Comparison of ENCODE assay signal across 9 cellular contexts in genomic region chr22:44703269-44703870, GRCh38. TPM values are rescaled to one million over a fixed set of nuclear protein-coding genes. Genes with fewer than 3 reads are reported as not detected.
DNase-seq lines count a peak whose midpoint lies in the region; ATAC-seq and TF ChIP-seq lines count a peak whose summit lies in the region.
"Had no signal": no experiment of that assay in that cellular context is flagged by ENCODE, and none has a peak within 500 bp of the region (broad histone marks: within the 10 kb centered on the region; RNA-seq: fewer than 3 reads in every experiment).

No MANE protein-coding gene starts in this region.

- peaks cover 5% of the 10 kb centered on the region for H3K4me1 ChIP-seq in Loucy (ENCODE audit: insufficient read depth, low read length, poor library complexity, severe bottlenecking)

- no peaks in the 10 kb centered on the region for H3K9me3 Mint-ChIP-seq in effector memory CD8-positive, alpha-beta T cell
- no peaks in the 10 kb centered on the region for H3K9me3 Mint-ChIP-seq in neural crest cell

- peaks cover 39% of the 10 kb centered on the region for H3K36me3 Mint-ChIP-seq in effector memory CD8-positive, alpha-beta T cell (ENCODE audit: insufficient read depth)
- H3K36me3 Mint-ChIP-seq in neural crest cell (ENCODE audit: low read depth), result no peaks in the 10 kb centered on the region

- no peak for DNase-seq in BJ (ENCODE audit: low read depth)
- DNase-seq in effector memory CD8-positive, alpha-beta T cell, result no peak
- no peak for DNase-seq in neural crest cell (ENCODE audit: low read depth, low spot score)
- no peak for DNase-seq in middle frontal gyrus (ENCODE audit: extremely low spot score, low spot score)
- no peak for DNase-seq in AG08395 (ENCODE audit: low spot score)
- DNase-seq in ureter (ENCODE audit: low spot score), result no peak
- DNase-seq: NCI-H748 treated with DMSO at 0.1 percent for 48 hours had no signal

- H3K4me1 Mint-ChIP-seq in effector memory CD8-positive, alpha-beta T cell (ENCODE audit: low read depth in 2 of 2), result peaks cover 28 to 55% of the 10 kb centered on the region in 2 donors
- H3K4me1 Mint-ChIP-seq in neural crest cell, result peaks cover 28% of the 10 kb centered on the region

- no peak overlapping the region for H2AFZ ChIP-seq in Loucy (ENCODE audit: low read length)

- no peak overlapping the region for H3K9ac ChIP-seq in Loucy (ENCODE audit: low read depth, low read length, poor library complexity, severe bottlenecking)

- no peaks in the 10 kb centered on the region for H3K79me2 ChIP-seq in Loucy (ENCODE audit: insufficient read depth, low read length)

- no peaks in the 10 kb centered on the region for H4K20me1 ChIP-seq in Loucy (ENCODE audit: insufficient read depth, low read length, poor library complexity, severe bottlenecking)

- peak overlapping the region; percentile 63 for H3K4me3 ChIP-seq in BJ (ENCODE audit: low read depth, low read length)
- H3K4me3 ChIP-seq in Loucy (ENCODE audit: low read length, poor library complexity, severe bottlenecking), result no peak overlapping the region

- H3K36me3 ChIP-seq in BJ (ENCODE audit: control insufficient read depth, insufficient read depth, low read length), result peaks cover 3% of the 10 kb centered on the region
- H3K36me3 ChIP-seq in Loucy (ENCODE audit: insufficient read depth, low read length), result no peaks in the 10 kb centered on the region

- CTCF ChIA-PET in BJ (lab: Yijun Ruan, JAX), result interaction anchor here (0.7 to 1.3 kb wide), 3 partner anchors 18 to 33 kb away, joined by 3 to 4 read pairs (median 3); no protein-coding TSS in a partner anchor

- H3K9me3 ChIP-seq in Loucy (ENCODE audit: insufficient read depth, low read depth, low read length), result no peaks in the 10 kb centered on the region

- H3K27me3 ChIP-seq in BJ (ENCODE audit: control insufficient read depth, insufficient read depth, low read length), result no peaks in the 10 kb centered on the region
- no peaks in the 10 kb centered on the region for H3K27me3 ChIP-seq in Loucy (ENCODE audit: insufficient read depth, low read length, poor library complexity, severe bottlenecking)

- ATAC-seq in effector memory CD8-positive, alpha-beta T cell (replicated peaks), result no peak
- no peak for ATAC-seq in GM21526 (IDR thresholded peaks at IDR 0.05; ENCODE audit: low FRiP score, unreplicated experiment)

- TF ChIP-seq CTCF in BJ (IDR thresholded peaks at IDR 0.05; ENCODE audit: insufficient read depth, low read depth, low read length) (0 out of 2 replicates have a peak, but pooled peaks have one; percentile 8), Loucy (conservative IDR thresholded peaks at IDR 0.05; ENCODE audit: low read length) (no peak), neural crest cell (conservative IDR thresholded peaks at IDR 0.05) (no peak)

- POLR2A ChIA-PET in BJ (lab: Charles Lee), result no interaction called here

- no peaks in the 10 kb centered on the region for H3K27me3 Mint-ChIP-seq in effector memory CD8-positive, alpha-beta T cell
- peaks cover 14% of the 10 kb centered on the region for H3K27me3 Mint-ChIP-seq in neural crest cell (ENCODE audit: low read depth)

- H3K4me2 ChIP-seq in Loucy (ENCODE audit: low read depth, low read length, poor library complexity, severe bottlenecking), result peak overlapping the region; percentile 42

- H3K4me3 Mint-ChIP-seq in effector memory CD8-positive, alpha-beta T cell, result peak overlapping the region; percentile 75 to 88
- peak overlapping the region; percentile 89 for H3K4me3 Mint-ChIP-seq in neural crest cell

- H3K27ac Mint-ChIP-seq in effector memory CD8-positive, alpha-beta T cell, result peak overlapping the region; percentile 82 to 84
- H3K27ac Mint-ChIP-seq in neural crest cell (ENCODE audit: unreplicated experiment), result no peak overlapping the region

- H3F3A ChIP-seq in Loucy (ENCODE audit: low read depth), result no peaks in the 10 kb centered on the region

- no peaks in the 10 kb centered on the region for H3K9me2 ChIP-seq in Loucy (replicated peaks; ENCODE audit: low read depth, low read length)

RNA-seq across cellular contexts. Expression of gene PRR5, which starts 1.4 kb away (rescaled TPM):
- polyA plus RNA-seq in BJ (2011; rRNA removed), result 18.2 and 33.4 TPM in 2 replicates
- polyA minus RNA-seq in BJ (2011; rRNA and poly(A)+ RNA removed), result 17.0 and 21.2 TPM in 2 replicates
- total RNA-seq in neural crest cell, result 11.9 and 13.6 TPM in 2 replicates
- 27.6 TPM for total RNA-seq in ureter

RNA-seq across cellular contexts. Expression of gene ARHGAP8, which starts 49.0 kb away (rescaled TPM):
- polyA plus RNA-seq in BJ (2011; rRNA removed), result 0.18 and 0.39 TPM in 2 replicates
- 0.57 TPM in 1 of 2 replicates, not detected in the other for polyA minus RNA-seq in BJ (2011; rRNA and poly(A)+ RNA removed)
- total RNA-seq in neural crest cell (0.61 and 0.96 TPM in 2 replicates), ureter (33.7 TPM)

Comparison
In these comparisons a context has a peak if more than half of its experiments do, and no peak if none do; other contexts are left out.
1. RNA of gene ARHGAP8, which starts 49.0 kb away (total RNA-seq): 33.7 TPM in ureter (single experiment); 0.61 to 0.96 TPM in neural crest cell; every median in the first group is over 10 times any median in the second.